ENCODE assay signal across 8 cellular contexts in the genomic region with DNA sequence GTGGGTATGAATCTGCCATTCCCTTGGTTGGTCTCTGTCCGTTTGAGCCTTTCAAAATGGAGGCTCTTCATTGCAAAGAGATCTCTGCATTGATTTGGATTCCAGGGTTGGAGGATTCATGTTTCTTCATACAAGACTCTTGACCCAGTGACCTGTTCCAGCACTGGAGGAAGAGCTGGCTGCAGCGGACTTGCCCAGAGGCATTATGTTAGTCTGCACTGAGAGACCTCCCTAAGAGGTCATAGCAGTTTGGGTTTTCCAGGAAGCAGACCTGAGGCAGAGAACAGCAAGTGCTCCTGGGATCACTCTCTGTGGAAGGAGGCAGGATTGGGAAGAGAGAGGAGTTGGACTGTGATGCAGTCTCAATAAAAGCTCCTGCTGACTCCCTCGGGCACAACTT. TPM values are rescaled to one million over a fixed set of nuclear protein-coding genes. Genes with fewer than 3 reads are reported as not detected.
"Had no signal": no experiment of that assay in that cellular context is flagged by ENCODE, and none has a peak within 500 bp of the region (broad histone marks: within the 10 kb centered on the region; RNA-seq: fewer than 3 reads in every experiment).

No MANE protein-coding gene starts in this region.

- H3K27ac ChIP-seq: HL-60 had no signal

- ATAC-seq: HepG2, K562 had no signal

- H3K27ac Mint-ChIP-seq: IgD-negative memory B cell had no signal

- H3K4me1 Mint-ChIP-seq: IgD-negative memory B cell had no signal

- H3K4me3 Mint-ChIP-seq: IgD-negative memory B cell had no signal

- DNase-seq: IMR-90, KBM-7 had no signal

- H3K4me3 ChIP-seq: K562 had no signal

RNA-seq across cellular contexts. Expression of a gene that starts 57.7 kb away (rescaled TPM):
- total RNA-seq: HT-29, HT1080, IMR-90, K562 had no signal
- polyA plus RNA-seq: IgD-negative memory B cell, IMR-90, K562 had no signal
